8 cellular contexts compared by ENCODE assay signal in genomic region chr21:38766987-38767722, GRCh38. TPM values are rescaled to one million over a fixed set of nuclear protein-coding genes. Genes with fewer than 3 reads are reported as not detected.
A peak's percentile ranks its signal among the peaks of the same experiment; 100 is the strongest.
DNase-seq lines count a peak whose midpoint lies in the region; ATAC-seq and TF ChIP-seq lines count a peak whose summit lies in the region.

No MANE protein-coding gene starts in this region.

- POLR2A ChIA-PET in CD8-positive, alpha-beta memory T cell (lab: Charles Lee): interaction anchor here (0.5 to 2.0 kb wide), 8 partner anchors 12 to 1787 kb away, joined by 3 to 6 read pairs (median 4); partner anchors contain the start of genes BRWD1, ETS2 and PSMG1
- POLR2A ChIA-PET in activated B cell treated with CpG ODN at 0.5 μM for 24 hours (lab: Charles Lee): interaction anchor here (0.8 kb wide), 1 partner anchor 38 kb away, joined by 3 read pairs; no protein-coding TSS in a partner anchor

- no peaks in the 10 kb centered on the region for H3K9me3 ChIP-seq in CD8-positive, alpha-beta memory T cell (ENCODE audit: low read length)
- no peaks in the 10 kb centered on the region for H3K9me3 ChIP-seq in endocrine pancreas (ENCODE audit: control insufficient read depth, low read length)

- no peak overlapping the region for H3K9ac ChIP-seq in endocrine pancreas (ENCODE audit: control insufficient read depth, insufficient read depth, low read length)

- CTCF ChIA-PET in CD8-positive, alpha-beta memory T cell (lab: Charles Lee): interaction anchor here (0.9 to 1.3 kb wide), 2 partner anchors 32 to 41 kb away, joined by 4 read pairs; no protein-coding TSS in a partner anchor
- CTCF ChIA-PET in activated B cell treated with CpG ODN at 0.5 μM for 24 hours (lab: Charles Lee): interaction anchor here (0.5 kb wide), 1 partner anchor 548 kb away, joined by 3 read pairs; no protein-coding TSS in a partner anchor

- H3K4me3 Mint-ChIP-seq in CD8-positive, alpha-beta memory T cell: peak overlapping the region; percentile 77 to 97 (median 94)
- peak overlapping the region; percentile 83 for H3K4me3 Mint-ChIP-seq in activated B cell treated with CpG ODN at 0.5 μM for 24 hours

- H3K27me3 Mint-ChIP-seq in CD8-positive, alpha-beta memory T cell: no peaks in the 10 kb centered on the region
- peaks cover 29% of the 10 kb centered on the region for H3K27me3 Mint-ChIP-seq in activated B cell treated with CpG ODN at 0.5 μM for 24 hours

- H3K4me1 Mint-ChIP-seq in CD8-positive, alpha-beta memory T cell: peaks cover 31 to 40% (median 40%) of the 10 kb centered on the region in 3 donors
- peaks cover 29% of the 10 kb centered on the region for H3K4me1 Mint-ChIP-seq in activated B cell treated with CpG ODN at 0.5 μM for 24 hours

- H3K27ac Mint-ChIP-seq in CD8-positive, alpha-beta memory T cell: peak overlapping the region; percentile 62 to 99 (median 96)
- peak overlapping the region; percentile 83 for H3K27ac Mint-ChIP-seq in activated B cell treated with CpG ODN at 0.5 μM for 24 hours

- H3K9me3 Mint-ChIP-seq in CD8-positive, alpha-beta memory T cell: no peaks in the 10 kb centered on the region
- H3K9me3 Mint-ChIP-seq in activated B cell treated with CpG ODN at 0.5 μM for 24 hours: no peaks in the 10 kb centered on the region

- H3K4me1 ChIP-seq in CD8-positive, alpha-beta memory T cell (ENCODE audit: insufficient read depth, low read length): peaks cover 27% of the 10 kb centered on the region
- no peaks in the 10 kb centered on the region for H3K4me1 ChIP-seq in endocrine pancreas (ENCODE audit: control insufficient read depth, insufficient read depth, low read length)

- H3K4me3 ChIP-seq in CD8-positive, alpha-beta memory T cell (ENCODE audit: low read length): peak overlapping the region; percentile 69
- peak overlapping the region; percentile 70 for H3K4me3 ChIP-seq in endocrine pancreas (ENCODE audit: control insufficient read depth, insufficient read depth, low read length)

- intact Hi-C loops in activated B cell treated with CpG ODN at 0.5 μM for 24 hours (cut with micrococcal nuclease): loop anchor here (1.0 to 10.0 kb wide), 7 partner anchors 10 to 1402 kb away; partner anchors contain the start of genes DYRK1A, ETS2 and PSMG1

- peak overlapping the region; percentile 65 for H3K27ac ChIP-seq in CD8-positive, alpha-beta memory T cell (ENCODE audit: low read depth, low read length)

- H3K36me3 ChIP-seq in CD8-positive, alpha-beta memory T cell (ENCODE audit: insufficient read depth, low read length): no peaks in the 10 kb centered on the region
- H3K36me3 ChIP-seq in endocrine pancreas (ENCODE audit: control insufficient read depth, insufficient read depth, low read length): no peaks in the 10 kb centered on the region

- no peaks in the 10 kb centered on the region for H3K27me3 ChIP-seq in CD8-positive, alpha-beta memory T cell (ENCODE audit: insufficient read depth, low read length, poor library complexity, severe bottlenecking)
- no peaks in the 10 kb centered on the region for H3K27me3 ChIP-seq in endocrine pancreas (ENCODE audit: control insufficient read depth, insufficient read depth, low read length)

- peaks cover 0 to 7% (median 0%) of the 10 kb centered on the region in 3 donors for H3K36me3 Mint-ChIP-seq in CD8-positive, alpha-beta memory T cell
- H3K36me3 Mint-ChIP-seq in activated B cell treated with CpG ODN at 0.5 μM for 24 hours (ENCODE audit: low read depth): no peaks in the 10 kb centered on the region

- peak; percentile 96 for ATAC-seq in GM19455 (IDR thresholded peaks at IDR 0.05; ENCODE audit: unreplicated experiment)
- peak; percentile 97 for ATAC-seq in HG03520 (IDR thresholded peaks at IDR 0.05; ENCODE audit: unreplicated experiment)
- ATAC-seq in activated B cell treated with CpG ODN at 0.5 μM for 24 hours (ENCODE audit: low read depth): peak; percentile 96

- no peak for TF ChIP-seq CTCF in activated B cell treated with CpG ODN at 0.5 μM for 24 hours (IDR thresholded peaks at IDR 0.05)

- DNase-seq in CD8-positive, alpha-beta memory T cell: peak; percentile 25 to 73 (median 66)
- DNase-seq in activated B cell treated with CpG ODN at 0.5 μM for 24 hours (peak; percentile 23), NCI-H2171 (lab: John Stamatoyannopoulos, UW) (no peak), Kasumi-1 (lab: John Stamatoyannopoulos, UW) (no peak)
- DNase-seq in stimulated activated CD4-positive, alpha-beta T cell treated with anti-CD3 and anti-CD28 coated beads, Interleukin-4, amount 100 ng/mL, for 24 hours: peak; percentile 76

RNA-seq across cellular contexts. Expression of gene ETS2, which starts 38.6 kb away (rescaled TPM):
- total RNA-seq in CD8-positive, alpha-beta memory T cell: 10 to 100 TPM; 37.9 to 39.7 TPM
- polyA plus RNA-seq in CD8-positive, alpha-beta memory T cell: 9.7 TPM
- 4.4 and 4.5 TPM in 2 replicates for total RNA-seq in activated B cell treated with CpG ODN at 0.5 μM for 24 hours

Comparison
In these comparisons a context has a peak if more than half of its experiments do, and no peak if none do; other contexts are left out.
1. DNase-seq: peak in CD8-positive, alpha-beta memory T cell (5 of 5), activated B cell treated with CpG ODN at 0.5 μM for 24 hours (single experiment) and stimulated activated CD4-positive, alpha-beta T cell treated with anti-CD3 and anti-CD28 coated beads, Interleukin-4, amount 100 ng/mL, for 24 hours (single experiment); none in NCI-H2171 (single experiment) and Kasumi-1 (0 of 2).
2. Peak in every context shown above with its lines, with median percentiles within 50 percentile points of each other: ATAC-seq.